8 cellular contexts compared by ENCODE assay signal in genomic region chr7:50962962-50963374, GRCh38.
A peak's percentile ranks its signal among the peaks of the same experiment; 100 is the strongest.
DNase-seq lines count a peak whose midpoint lies in the region; ATAC-seq and TF ChIP-seq lines count a peak whose summit lies in the region.

No MANE protein-coding gene starts in this region.

- ATAC-seq in HG02798 (IDR thresholded peaks at IDR 0.05; ENCODE audit: poor library complexity, unreplicated experiment) (peak; percentile 64), HG02981 (IDR thresholded peaks at IDR 0.05; ENCODE audit: unreplicated experiment) (no peak)

- H3K4me3 ChIP-seq in fibroblast of pulmonary artery (replicated peaks; ENCODE audit: low read depth, low read length): no peak overlapping the region

- in situ Hi-C loops in Caki2 (cut with HindIII; ENCODE audit: low pct_unique_long_range_greater_than_20kb, low sequenced_read_pairs): no loop called here

- no peak for TF ChIP-seq CTCF in fibroblast of pulmonary artery (IDR thresholded peaks at IDR 0.05; ENCODE audit: low read length, missing control alignments)

- peak; percentile 95 for DNase-seq in Caki2 (ENCODE audit: low read depth)
- DNase-seq in OCI-M1 (lab: John Stamatoyannopoulos, UW): peak; percentile 41
- peak; percentile 74 for DNase-seq in fibroblast of pulmonary artery (ENCODE audit: low read depth)
- peak; percentile 87 for DNase-seq in smooth muscle cell of the brain vasculature (ENCODE audit: low read depth, low spot score)
- no peak for DNase-seq in stimulated activated CD4-positive, alpha-beta T cell treated with anti-CD3 and anti-CD28 coated beads, Interleukin-4, amount 100 ng/mL, for 1 hour
- no peak for DNase-seq in NCI-H1930 (lab: John Stamatoyannopoulos, UW)

Comparison
In these comparisons a context has a peak if more than half of its experiments do, and no peak if none do; other contexts are left out.
1. DNase-seq: peak in Caki2 (single experiment), OCI-M1 (single experiment), fibroblast of pulmonary artery (single experiment) and smooth muscle cell of the brain vasculature (single experiment); none in stimulated activated CD4-positive, alpha-beta T cell treated with anti-CD3 and anti-CD28 coated beads, Interleukin-4, amount 100 ng/mL, for 1 hour (single experiment) and NCI-H1930 (0 of 2).